In genomic region chr5:12743582-12743981, GRCh38 we compare ENCODE assay signal across 10 cellular contexts.
"Had no signal": no experiment of that assay in that cellular context is flagged by ENCODE, and none has a peak within 500 bp of the region (broad histone marks: within the 10 kb centered on the region; RNA-seq: fewer than 3 reads in every experiment).

No MANE protein-coding gene starts in this region.

- H3K4me3 ChIP-seq: GM23248, GM23338, HAP-1 had no signal

- H3K4me1 ChIP-seq: HAP-1 had no signal

- H3K4me1 Mint-ChIP-seq: GM23338 had no signal

- H3K27ac ChIP-seq: GM23248 had no signal

- H3K9ac ChIP-seq: GM23248 had no signal

- H3K4me3 Mint-ChIP-seq: GM23338, H9, HFFc6 had no signal

- H2AFZ ChIP-seq: GM23248, GM23338 had no signal

- DNase-seq: GM23248, GOT3, H7, H9, HCEC 1CT, HFFc6 had no signal

- H3K27ac Mint-ChIP-seq: GM23338, H9, HFFc6 had no signal

- H3K9me3 ChIP-seq: HAP-1 had no signal

- H3K9me3 Mint-ChIP-seq: GM23338, H9 had no signal

- ATAC-seq: GM23338, HCT116 had no signal

- H3K36me3 ChIP-seq: HAP-1 had no signal

- H3K4me2 ChIP-seq: GM23338 had no signal

- FAIRE-seq: H54 had no signal
